In the genomic region with DNA sequence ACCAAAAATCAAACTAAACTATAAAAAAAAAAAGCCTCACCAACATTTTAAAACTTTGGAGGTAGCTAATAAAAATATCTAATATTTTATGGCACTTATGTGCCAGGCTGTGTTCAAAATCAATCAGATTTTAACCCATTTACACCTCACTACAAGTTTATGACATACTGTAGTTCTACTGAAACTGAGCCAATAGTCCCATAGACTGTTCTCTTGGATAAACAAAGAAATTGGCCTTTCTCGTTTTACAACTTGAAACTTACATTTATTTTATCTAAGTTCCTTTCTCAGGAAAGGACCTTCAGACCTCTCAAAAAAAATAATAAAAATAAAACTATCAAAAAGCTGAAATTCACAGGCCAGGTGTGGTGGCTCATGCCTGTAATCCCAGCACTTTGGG, we compare ENCODE assay signal across 9 cellular contexts.
"Had no signal": no experiment of that assay in that cellular context is flagged by ENCODE, and none has a peak within 500 bp of the region (broad histone marks: within the 10 kb centered on the region; RNA-seq: fewer than 3 reads in every experiment).

No MANE protein-coding gene starts in this region.

- H3K36me3 ChIP-seq: HAP-1 had no signal

- H3K9me3 ChIP-seq: HAP-1 had no signal

- ATAC-seq: GM23338, HCT116 had no signal

- DNase-seq: HFFc6, IMR-90, KBM-7 had no signal

- FAIRE-seq: H1, H54, HTR-8/SVneo had no signal

- H3K4me3 ChIP-seq: GM23338, HAP-1 had no signal
